ENCODE assay signal across 30 cellular contexts in genomic region chr5:150068071-150068470, GRCh38. TPM values are rescaled to one million over a fixed set of nuclear protein-coding genes. Genes with fewer than 3 reads are reported as not detected.
"Had no signal": no experiment of that assay in that cellular context is flagged by ENCODE, and none has a peak within 500 bp of the region (broad histone marks: within the 10 kb centered on the region; RNA-seq: fewer than 3 reads in every experiment).

No MANE protein-coding gene starts in this region.

- H3K4me3 ChIP-seq: colonic mucosa, dorsolateral prefrontal cortex, gastroesophageal sphincter, heart left ventricle, left lung, lower lobe of right lung, psoas muscle, smooth muscle cell, stomach, thyroid gland, upper lobe of left lung had no signal

- H3K9me3 ChIP-seq: colonic mucosa, gastroesophageal sphincter, heart left ventricle, left lung, lower lobe of right lung, psoas muscle, stomach, thyroid gland, upper lobe of left lung had no signal

- H3K27ac ChIP-seq: colonic mucosa, gastroesophageal sphincter, lower lobe of right lung, parathyroid adenoma, psoas muscle, stomach, thyroid gland, upper lobe of left lung, WERI-Rb-1 had no signal

- H3K79me2 ChIP-seq: parathyroid adenoma had no signal

- H3K4me1 ChIP-seq: colonic mucosa, gastroesophageal sphincter, psoas muscle, thyroid gland had no signal

- H3K27me3 Mint-ChIP-seq: T-helper 17 cell had no signal

- H3K27me3 ChIP-seq: colonic mucosa, dorsolateral prefrontal cortex, heart left ventricle, left lung, stomach, thyroid gland, upper lobe of left lung had no signal

- H3K4me3 Mint-ChIP-seq: effector memory CD8-positive, alpha-beta T cell; stimulated activated naive B cell treated with anti-CD40 and anti-IgM and Interleukin-4, amounts not matched to agents 10 μg/mL and 1 μg/mL and 100 μg/mL, for 72 hours; T-helper 17 cell had no signal

- H3K9ac ChIP-seq: parathyroid adenoma had no signal

- H3K36me3 ChIP-seq: colonic mucosa, gastroesophageal sphincter, thyroid gland, upper lobe of left lung, WERI-Rb-1 had no signal

- ATAC-seq: effector memory CD8-positive, alpha-beta T cell; gastroesophageal sphincter; heart left ventricle; left lung; lower lobe of right lung; psoas muscle; T-helper 17 cell had no signal

- DNase-seq: activated CD4-positive, alpha-beta T cell treated with anti-CD3 and anti-CD28 coated beads for 48 hours; activated CD4-positive, alpha-beta T cell treated with anti-CD3 and anti-CD28 coated beads, Interleukin-2, amount 50 U/mL, for 48 hours; activated CD8-positive, alpha-beta memory T cell treated with anti-CD3 and anti-CD28 coated beads for 24 hours; activated gamma-delta T cell treated with Interleukin-2 at 50 U/mL for 16 hours; cerebellar nuclear complex; colonic mucosa; dorsolateral prefrontal cortex; effector memory CD8-positive, alpha-beta T cell; erythroblast; heart left ventricle; hypothalamus; lower lobe of right lung; nucleus accumbens; stimulated activated CD4-positive, alpha-beta T cell treated with anti-CD3 and anti-CD28 coated beads, Interleukin-1b, Interleukin-23, amount 100 ng/mL, for 48 hours; stimulated activated CD4-positive, alpha-beta T cell treated with anti-CD3 and anti-CD28 coated beads, Interleukin-4, amount 100 ng/mL, for 4 hours; stimulated activated naive B cell treated with anti-CD40 and anti-IgM and Interleukin-4, amounts not matched to agents 10 μg/mL and 1 μg/mL and 100 μg/mL, for 72 hours; T-helper 17 cell; T1000; thyroid gland; upper lobe of left lung; WERI-Rb-1 had no signal

- H3K36me3 Mint-ChIP-seq: activated naive CD4-positive, alpha-beta T cell treated with anti-CD3 and anti-CD28 coated beads, Interleukin-2, amount 50 U/mL, for 72 hours; stimulated activated naive B cell treated with anti-CD40 and anti-IgM and Interleukin-4, amounts not matched to agents 10 μg/mL and 1 μg/mL and 100 μg/mL, for 72 hours had no signal

- H3K9me3 Mint-ChIP-seq: activated naive CD4-positive, alpha-beta T cell treated with anti-CD3 and anti-CD28 coated beads, Interleukin-2, amount 50 U/mL, for 72 hours; effector memory CD8-positive, alpha-beta T cell had no signal

- H3K27ac Mint-ChIP-seq: effector memory CD8-positive, alpha-beta T cell; stimulated activated naive B cell treated with anti-CD40 and anti-IgM and Interleukin-4, amounts not matched to agents 10 μg/mL and 1 μg/mL and 100 μg/mL, for 72 hours; T-helper 17 cell had no signal

RNA-seq across cellular contexts. Expression of gene CSF1R, which starts 18.3 kb away (rescaled TPM):
- total RNA-seq: fibroblast of lung had no signal
- polyA plus RNA-seq: neural cell had no signal
